In the genomic region with DNA sequence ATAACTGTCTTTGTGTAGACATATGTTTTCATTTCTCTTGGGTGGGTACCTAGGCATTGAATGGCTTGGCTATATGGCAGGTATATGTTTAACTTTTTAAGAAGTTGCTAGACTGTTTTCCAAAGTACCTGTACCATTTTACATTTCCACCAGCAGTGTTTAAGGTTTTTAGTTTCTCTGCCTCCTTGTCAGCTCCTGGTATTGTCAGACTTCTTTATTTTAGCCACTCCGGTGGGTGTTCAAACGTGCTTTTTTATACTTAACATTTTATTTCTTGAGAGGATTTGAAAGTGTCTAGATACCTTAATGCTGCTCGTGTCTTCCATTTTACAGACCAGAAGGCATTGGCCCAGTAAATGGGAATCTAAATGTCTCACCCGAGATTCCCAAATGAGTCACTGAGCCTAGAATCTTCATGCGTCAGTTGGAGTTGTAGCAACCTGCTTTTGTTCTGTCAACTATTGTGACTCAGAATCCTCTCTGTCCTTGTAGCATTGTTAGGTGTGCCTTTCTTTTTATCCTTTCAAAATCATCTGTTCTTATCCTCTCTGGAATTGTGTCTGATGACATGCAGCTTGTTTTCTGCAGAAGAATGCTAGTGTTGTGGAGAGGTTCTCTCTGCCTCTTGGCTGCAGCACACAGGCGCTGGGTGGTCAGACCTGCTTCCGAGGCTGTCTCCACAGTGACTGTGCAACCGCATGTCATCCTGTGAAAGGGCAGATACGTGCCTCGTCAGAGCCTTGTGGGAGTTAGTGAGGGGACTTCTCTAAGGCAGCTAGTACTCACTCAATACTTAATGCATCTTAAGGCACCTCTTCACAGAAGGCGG, we compare ENCODE assay signal across 8 cellular contexts.
A peak's percentile ranks its signal among the peaks of the same experiment; 100 is the strongest.
DNase-seq lines count a peak whose midpoint lies in the region; ATAC-seq and TF ChIP-seq lines count a peak whose summit lies in the region.

No MANE protein-coding gene starts in this region.

- TF ChIP-seq CTCF in HFF-Myc (IDR thresholded peaks at IDR 0.05; ENCODE audit: low read depth, low read length, missing control alignments) (no peak), kidney epithelial cell (IDR thresholded peaks at IDR 0.05; ENCODE audit: insufficient read depth, low read length, poor library complexity, severe bottlenecking) (no peak)

- H3K4me3 ChIP-seq in HFF-Myc (replicated peaks; ENCODE audit: low read depth, low read length) (no peak overlapping the region), kidney epithelial cell (ENCODE audit: low read depth, low read length) (no peak overlapping the region), subcutaneous abdominal adipose tissue (ENCODE audit: low read depth in 1 of 5, low read length in 5 of 5) (peak overlapping the region in 1 of 5 donors; percentile 3), SJCRH30 (no peak overlapping the region)

- H3K4me3 Mint-ChIP-seq in activated T-helper 17 cell treated with anti-CD3 and anti-CD28 coated beads, Interleukin-2, amount 50 U/mL, for 72 hours = no peak overlapping the region

- no peaks in the 10 kb centered on the region for H3K27me3 Mint-ChIP-seq in activated T-helper 17 cell treated with anti-CD3 and anti-CD28 coated beads, Interleukin-2, amount 50 U/mL, for 72 hours

- H3K9ac ChIP-seq in subcutaneous abdominal adipose tissue (ENCODE audit: low read length in 5 of 5) = peak overlapping the region in 1 of 5 donors; percentile 1

- H3K36me3 ChIP-seq in kidney epithelial cell (ENCODE audit: control insufficient read depth, insufficient read depth, low read length) (peaks cover 3% of the 10 kb centered on the region), subcutaneous abdominal adipose tissue (ENCODE audit: control insufficient read depth in 5 of 5, insufficient read depth in 5 of 5, low read length in 5 of 5) (peaks cover 29 to 52% (median 35%) of the 10 kb centered on the region in 5 donors), SJCRH30 (peaks cover 76% of the 10 kb centered on the region)

- no peaks in the 10 kb centered on the region for H3K9me3 ChIP-seq in subcutaneous abdominal adipose tissue (ENCODE audit: control insufficient read depth in 5 of 5, low read length in 5 of 5)
- no peaks in the 10 kb centered on the region for H3K9me3 ChIP-seq in SJCRH30 (replicated peaks)

- H3K4me1 ChIP-seq in subcutaneous abdominal adipose tissue (ENCODE audit: control insufficient read depth in 5 of 5, insufficient read depth in 5 of 5, low read length in 5 of 5) (peaks cover 0 to 26% (median 6%) of the 10 kb centered on the region in 5 donors), SJCRH30 (no peaks in the 10 kb centered on the region; the same call in 1 of the 2 replicates)

- no peak overlapping the region for H3K27ac Mint-ChIP-seq in activated T-helper 17 cell treated with anti-CD3 and anti-CD28 coated beads, Interleukin-2, amount 50 U/mL, for 72 hours

- H3K36me3 Mint-ChIP-seq in activated T-helper 17 cell treated with anti-CD3 and anti-CD28 coated beads, Interleukin-2, amount 50 U/mL, for 72 hours (ENCODE audit: low read depth) = peaks cover 10% of the 10 kb centered on the region

- no peak for ATAC-seq in activated T-helper 17 cell treated with anti-CD3 and anti-CD28 coated beads, Interleukin-2, amount 50 U/mL, for 72 hours (replicated peaks)
- ATAC-seq in HG03354 (IDR thresholded peaks at IDR 0.05; ENCODE audit: poor library complexity, severe bottlenecking, unreplicated experiment) = no peak

- H3K27me3 ChIP-seq in kidney epithelial cell (ENCODE audit: control insufficient read depth, insufficient read depth, low read length) (no peaks in the 10 kb centered on the region), subcutaneous abdominal adipose tissue (ENCODE audit: control insufficient read depth in 5 of 5, insufficient read depth in 4 of 5, low read length in 5 of 5) (no peaks in the 10 kb centered on the region), SJCRH30 (no peaks in the 10 kb centered on the region)

- peak overlapping the region; percentile 43 for H3K27ac ChIP-seq in subcutaneous abdominal adipose tissue (ENCODE audit: low read depth, low read length)
- H3K27ac ChIP-seq in SJCRH30 = no peak overlapping the region

- no peaks in the 10 kb centered on the region for H3K4me1 Mint-ChIP-seq in activated T-helper 17 cell treated with anti-CD3 and anti-CD28 coated beads, Interleukin-2, amount 50 U/mL, for 72 hours

- DNase-seq in HFF-Myc (ENCODE audit: extremely low read depth, low read depth) (peak; percentile 83), astrocyte of the hippocampus (ENCODE audit: low read depth, low spot score) (peak; percentile 91), kidney epithelial cell (ENCODE audit: low read depth) (peak; percentile 86), SJCRH30 (no peak)
- DNase-seq in effector CD4-positive, alpha-beta T cell = no peak

- no peaks in the 10 kb centered on the region for H3K9me3 Mint-ChIP-seq in activated T-helper 17 cell treated with anti-CD3 and anti-CD28 coated beads, Interleukin-2, amount 50 U/mL, for 72 hours

Comparison
In these comparisons a context has a peak if more than half of its experiments do, and no peak if none do; other contexts are left out.
1. DNase-seq: peak in HFF-Myc (single experiment), astrocyte of the hippocampus (single experiment) and kidney epithelial cell (single experiment); none in effector CD4-positive, alpha-beta T cell (single experiment) and SJCRH30 (0 of 2).